In the genomic region with DNA sequence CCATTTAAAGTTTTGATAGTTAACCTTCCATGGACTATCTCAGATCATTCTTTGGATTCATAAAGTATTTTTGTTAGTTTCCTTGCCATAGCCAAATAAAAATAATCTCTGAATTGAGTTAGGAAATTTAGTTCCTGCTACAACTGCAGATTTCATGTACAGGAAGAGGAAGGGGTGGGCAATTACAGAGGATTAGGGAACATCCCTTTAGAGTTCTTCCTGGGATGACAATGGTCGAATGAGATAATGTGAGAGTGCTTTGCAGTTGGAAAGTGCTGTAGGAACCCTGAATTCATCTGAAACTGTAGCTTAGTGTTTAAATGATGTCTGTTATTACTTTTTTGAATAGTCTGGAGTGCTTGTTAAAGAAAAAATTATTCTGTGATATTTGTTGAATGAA, we compare ENCODE assay signal across 1 cellular context.
TF ChIP-seq lines count a peak whose summit lies in the region.

No MANE protein-coding gene starts in this region.

TF ChIP-seq in GM23338, 12 proteins besides CTCF, POLR2A, EP300 and RAD21 (continued from another document):
- TF ChIP-seq STAT1 (IDR thresholded peaks at IDR 0.05; ENCODE audit: unreplicated experiment): no peak
